In the genomic region with DNA sequence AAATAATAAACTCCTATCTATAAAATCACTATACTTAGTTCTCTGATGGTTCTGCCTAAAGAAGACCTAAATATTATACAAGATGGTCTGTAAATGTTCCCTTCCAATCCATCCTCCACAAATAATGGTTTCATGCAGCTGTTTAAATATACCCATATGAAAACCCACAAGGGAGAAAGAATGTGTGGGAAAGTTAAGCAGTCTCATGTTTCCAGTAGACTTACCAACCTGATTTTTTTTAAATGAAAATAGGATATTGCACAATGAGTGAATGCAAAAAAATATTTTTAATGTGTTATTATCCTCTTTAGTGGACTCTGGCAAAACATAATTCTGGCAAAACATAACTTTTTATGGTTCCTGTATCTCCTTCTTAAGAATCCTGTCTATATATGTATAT, we compare ENCODE assay signal across 1 cellular context.
TF ChIP-seq lines count a peak whose summit lies in the region.

No MANE protein-coding gene starts in this region.

TF ChIP-seq in WTC11, 78 proteins besides CTCF, POLR2A, EP300 and RAD21 (continued from another document):
- TF ChIP-seq, protein P1, sequence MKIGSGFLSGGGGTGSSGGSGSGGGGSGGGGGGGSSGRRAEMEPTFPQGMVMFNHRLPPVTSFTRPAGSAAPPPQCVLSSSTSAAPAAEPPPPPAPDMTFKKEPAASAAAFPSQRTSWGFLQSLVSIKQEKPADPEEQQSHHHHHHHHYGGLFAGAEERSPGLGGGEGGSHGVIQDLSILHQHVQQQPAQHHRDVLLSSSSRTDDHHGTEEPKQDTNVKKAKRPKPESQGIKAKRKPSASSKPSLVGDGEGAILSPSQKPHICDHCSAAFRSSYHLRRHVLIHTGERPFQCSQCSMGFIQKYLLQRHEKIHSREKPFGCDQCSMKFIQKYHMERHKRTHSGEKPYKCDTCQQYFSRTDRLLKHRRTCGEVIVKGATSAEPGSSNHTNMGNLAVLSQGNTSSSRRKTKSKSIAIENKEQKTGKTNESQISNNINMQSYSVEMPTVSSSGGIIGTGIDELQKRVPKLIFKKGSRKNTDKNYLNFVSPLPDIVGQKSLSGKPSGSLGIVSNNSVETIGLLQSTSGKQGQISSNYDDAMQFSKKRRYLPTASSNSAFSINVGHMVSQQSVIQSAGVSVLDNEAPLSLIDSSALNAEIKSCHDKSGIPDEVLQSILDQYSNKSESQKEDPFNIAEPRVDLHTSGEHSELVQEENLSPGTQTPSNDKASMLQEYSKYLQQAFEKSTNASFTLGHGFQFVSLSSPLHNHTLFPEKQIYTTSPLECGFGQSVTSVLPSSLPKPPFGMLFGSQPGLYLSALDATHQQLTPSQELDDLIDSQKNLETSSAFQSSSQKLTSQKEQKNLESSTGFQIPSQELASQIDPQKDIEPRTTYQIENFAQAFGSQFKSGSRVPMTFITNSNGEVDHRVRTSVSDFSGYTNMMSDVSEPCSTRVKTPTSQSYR (CRISPR knock-in tag; IDR thresholded peaks at IDR 0.05) = no peak
- TF ChIP-seq NFATC4 (CRISPR knock-in tag; IDR thresholded peaks at IDR 0.05) (no peak), ZNF232 (CRISPR knock-in tag; IDR thresholded peaks at IDR 0.05) (no peak), ZBTB21 (CRISPR knock-in tag; IDR thresholded peaks at IDR 0.05; ENCODE audit: borderline replicate concordance) (no peak), ZNF317 (CRISPR knock-in tag; IDR thresholded peaks at IDR 0.05; ENCODE audit: borderline replicate concordance, low read depth) (no peak), SMAD4 (CRISPR knock-in tag; IDR thresholded peaks at IDR 0.05) (no peak), NR2C2 (CRISPR knock-in tag; IDR thresholded peaks at IDR 0.05) (no peak), CBFB (CRISPR knock-in tag; IDR thresholded peaks at IDR 0.05; ENCODE audit: low read depth) (no peak), USF1 (CRISPR knock-in tag; IDR thresholded peaks at IDR 0.05) (no peak), E2F1 (CRISPR knock-in tag; IDR thresholded peaks at IDR 0.05) (no peak), CREB1 (CRISPR knock-in tag; IDR thresholded peaks at IDR 0.05) (no peak)
- TF ChIP-seq, protein P2, sequence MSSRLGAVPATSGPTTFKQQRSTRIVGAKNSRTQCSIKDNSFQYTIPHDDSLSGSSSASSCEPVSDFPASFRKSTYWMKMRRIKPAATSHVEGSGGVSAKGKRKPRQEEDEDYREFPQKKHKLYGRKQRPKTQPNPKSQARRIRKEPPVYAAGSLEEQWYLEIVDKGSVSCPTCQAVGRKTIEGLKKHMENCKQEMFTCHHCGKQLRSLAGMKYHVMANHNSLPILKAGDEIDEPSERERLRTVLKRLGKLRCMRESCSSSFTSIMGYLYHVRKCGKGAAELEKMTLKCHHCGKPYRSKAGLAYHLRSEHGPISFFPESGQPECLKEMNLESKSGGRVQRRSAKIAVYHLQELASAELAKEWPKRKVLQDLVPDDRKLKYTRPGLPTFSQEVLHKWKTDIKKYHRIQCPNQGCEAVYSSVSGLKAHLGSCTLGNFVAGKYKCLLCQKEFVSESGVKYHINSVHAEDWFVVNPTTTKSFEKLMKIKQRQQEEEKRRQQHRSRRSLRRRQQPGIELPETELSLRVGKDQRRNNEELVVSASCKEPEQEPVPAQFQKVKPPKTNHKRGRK (CRISPR knock-in tag; IDR thresholded peaks at IDR 0.05; ENCODE audit: borderline replicate concordance) = no peak
TF ChIP-seq in WTC11: peak in this region for 0.
